15 cellular contexts compared by ENCODE assay signal in genomic region chr1:17097787-17098186, GRCh38. TPM values are rescaled to one million over a fixed set of nuclear protein-coding genes. Genes with fewer than 3 reads are reported as not detected.
DNase-seq lines count a peak whose midpoint lies in the region; ATAC-seq and TF ChIP-seq lines count a peak whose summit lies in the region.
"Had no signal": no experiment of that assay in that cellular context is flagged by ENCODE, and none has a peak within 500 bp of the region (broad histone marks: within the 10 kb centered on the region; RNA-seq: fewer than 3 reads in every experiment).

No MANE protein-coding gene starts in this region.

- no peaks in the 10 kb centered on the region for H3K36me3 Mint-ChIP-seq in nephron progenitor cell (ENCODE audit: low read depth)
- H3K36me3 Mint-ChIP-seq: activated naive CD4-positive, alpha-beta T cell treated with anti-CD3 and anti-CD28 coated beads, Interleukin-2, amount 50 U/mL, for 24 hours; mesothelial cell of epicardium had no signal

- TF ChIP-seq CTCF in NB4 (IDR thresholded peaks at IDR 0.05; ENCODE audit: low read depth, low read length) (no peak), nephron progenitor cell (IDR thresholded peaks at IDR 0.05) (no peak), tibial nerve (IDR thresholded peaks at IDR 0.05) (no peak), ovary (IDR thresholded peaks at IDR 0.05) (no peak), uterus (IDR thresholded peaks at IDR 0.05) (no peak)

- H3K27ac Mint-ChIP-seq in nephron progenitor cell, result peak overlapping the region; percentile 61
- H3K27ac Mint-ChIP-seq: activated naive CD4-positive, alpha-beta T cell treated with anti-CD3 and anti-CD28 coated beads, Interleukin-2, amount 50 U/mL, for 24 hours; activated T-cell treated with anti-CD3 and anti-CD28 coated beads, Interleukin-2, amount 50 U/mL, for 72 hours; mesothelial cell of epicardium; stimulated activated memory B cell treated with anti-CD40 and anti-IgM and Interleukin-4, amounts not matched to agents 10 μg/mL and 1 μg/mL and 100 μg/mL, for 72 hours had no signal

- WGBS in tibial nerve, 2 donors, result 12 to 40% methylated on average over 7 to 13 of the region's 14 CpGs
- WGBS in ovary, 3 donors, result 43 to 60% (median 47%) methylated on average over 12 to 14 of the region's 14 CpGs

- H3K27ac ChIP-seq in cingulate gyrus (ENCODE audit: low read depth, low read length) (peak overlapping the region; percentile 87), tibial nerve (peak overlapping the region in 3 of 4 donors; percentile 22 to 74 (median 71)), ovary (no peak overlapping the region), uterus (no peak overlapping the region)
- H3K27ac ChIP-seq: coronary artery had no signal

- H3K4me3 Mint-ChIP-seq in nephron progenitor cell, result no peak overlapping the region
- H3K4me3 Mint-ChIP-seq: activated naive CD4-positive, alpha-beta T cell treated with anti-CD3 and anti-CD28 coated beads, Interleukin-2, amount 50 U/mL, for 24 hours; activated T-cell treated with anti-CD3 and anti-CD28 coated beads, Interleukin-2, amount 50 U/mL, for 72 hours; mesothelial cell of epicardium; stimulated activated memory B cell treated with anti-CD40 and anti-IgM and Interleukin-4, amounts not matched to agents 10 μg/mL and 1 μg/mL and 100 μg/mL, for 72 hours had no signal

- peaks cover 68% of the 10 kb centered on the region for H3K4me1 Mint-ChIP-seq in nephron progenitor cell
- H3K4me1 Mint-ChIP-seq: activated naive CD4-positive, alpha-beta T cell treated with anti-CD3 and anti-CD28 coated beads, Interleukin-2, amount 50 U/mL, for 24 hours had no signal

- H3K9me3 ChIP-seq in tibial nerve (no peaks in the 10 kb centered on the region), ovary (no peaks in the 10 kb centered on the region), uterus (no peaks in the 10 kb centered on the region)
- H3K9me3 ChIP-seq: SK-N-SH had no signal

- H3K4me1 ChIP-seq in tibial nerve (peaks cover 0 to 26% (median 9%) of the 10 kb centered on the region in 4 donors), ovary (ENCODE audit: insufficient read depth) (peaks cover 2% of the 10 kb centered on the region), uterus (no peaks in the 10 kb centered on the region)

- H3K9me3 Mint-ChIP-seq in nephron progenitor cell, result peaks cover 4% of the 10 kb centered on the region
- H3K9me3 Mint-ChIP-seq: activated naive CD4-positive, alpha-beta T cell treated with anti-CD3 and anti-CD28 coated beads, Interleukin-2, amount 50 U/mL, for 24 hours; activated T-cell treated with anti-CD3 and anti-CD28 coated beads, Interleukin-2, amount 50 U/mL, for 72 hours; mesothelial cell of epicardium had no signal

- H3K4me3 ChIP-seq in NB4 (ENCODE audit: low read depth, low read length), result no peak overlapping the region
- H3K4me3 ChIP-seq in tibial nerve, result no peak overlapping the region
- no peak overlapping the region for H3K4me3 ChIP-seq in ovary
- no peak overlapping the region for H3K4me3 ChIP-seq in uterus
- H3K4me3 ChIP-seq: coronary artery had no signal

- H3K27me3 Mint-ChIP-seq in nephron progenitor cell (ENCODE audit: low read depth, poor library complexity), result peaks cover 9% of the 10 kb centered on the region
- H3K27me3 Mint-ChIP-seq: activated naive CD4-positive, alpha-beta T cell treated with anti-CD3 and anti-CD28 coated beads, Interleukin-2, amount 50 U/mL, for 24 hours had no signal

- intact Hi-C loops in ovary (cut with DNase I), result no loop called here
- intact Hi-C loops in uterus (cut with DNase I; ENCODE audit: low total_unique reads), result no loop called here

- H3K27me3 ChIP-seq in tibial nerve, result no peaks in the 10 kb centered on the region
- H3K27me3 ChIP-seq in ovary, result no peaks in the 10 kb centered on the region
- H3K27me3 ChIP-seq in uterus, result no peaks in the 10 kb centered on the region

- no peaks in the 10 kb centered on the region for H3K36me3 ChIP-seq in tibial nerve
- H3K36me3 ChIP-seq in ovary, result no peaks in the 10 kb centered on the region
- no peaks in the 10 kb centered on the region for H3K36me3 ChIP-seq in uterus

- DNase-seq in NB4 (ENCODE audit: low read depth), result peak; percentile 27
- no peak for DNase-seq in nephron progenitor cell
- DNase-seq in tibial nerve (ENCODE audit: low spot score in 2 of 2), result no peak
- DNase-seq in ovary, result no peak
- no peak for DNase-seq in DMS 273 (lab: John Stamatoyannopoulos, UW; ENCODE audit: unreplicated experiment)
- no peak for DNase-seq in uterus
- DNase-seq: activated T-cell treated with anti-CD3 and anti-CD28 coated beads, Interleukin-2, amount 50 U/mL, for 72 hours; SK-N-SH; stimulated activated CD4-positive, alpha-beta T cell treated with anti-CD3 and anti-CD28 coated beads, Interleukin-15, amount 100 ng/mL, for 24 hours had no signal

- TF ChIP-seq EP300 in tibial nerve (IDR thresholded peaks at IDR 0.05) (no peak), ovary (IDR thresholded peaks at IDR 0.05) (no peak)

- no peak for ATAC-seq in GM19467 (IDR thresholded peaks at IDR 0.05; ENCODE audit: unreplicated experiment)
- ATAC-seq: activated T-cell treated with anti-CD3 and anti-CD28 coated beads, Interleukin-2, amount 50 U/mL, for 72 hours; stimulated activated memory B cell treated with anti-CD40 and anti-IgM and Interleukin-4, amounts not matched to agents 10 μg/mL and 1 μg/mL and 100 μg/mL, for 72 hours had no signal

- TF ChIP-seq POLR2A in NB4 (IDR thresholded peaks at IDR 0.05; ENCODE audit: extremely low read depth, insufficient read length), result no peak
- no peak for TF ChIP-seq POLR2A in tibial nerve (IDR thresholded peaks at IDR 0.05)
- TF ChIP-seq POLR2A in ovary (IDR thresholded peaks at IDR 0.05), result no peak
- TF ChIP-seq POLR2A in uterus (IDR thresholded peaks at IDR 0.05), result no peak

RNA-seq across cellular contexts. Expression of gene PADI2, which starts 21.5 kb away (rescaled TPM):
- total RNA-seq in tibial nerve (10 to 100 TPM in 1 of 4 donors, 1 to 10 TPM in 3; 2.4 to 12.2 (median 6.3) TPM), ovary (1 to 10 TPM in 3 of 7 donors, under 1 TPM in 4; 0.18 to 5.2 (median 0.55) TPM), uterus (1 to 10 TPM in 1 of 4 donors, under 1 TPM in 3; 0.29 to 2.8 (median 0.67) TPM)
- 1 to 10 TPM in 1 of 2 donors, under 1 TPM in 1; 0.07 to 1.2 TPM for polyA plus RNA-seq in ovary

RNA-seq across cellular contexts. Expression of gene SDHB, which starts 44.0 kb away (rescaled TPM):
- total RNA-seq in tibial nerve (100 to 1,000 TPM in 1 of 4 donors, 10 to 100 TPM in 3; 79.6 to 130 (median 86.3) TPM), ovary (10 to 100 TPM; 51.9 to 77.7 (median 56.5) TPM), uterus (100 to 1,000 TPM in 1 of 4 donors, 10 to 100 TPM in 3; 53.0 to 152 (median 74.7) TPM)
- 100 to 1,000 TPM in 1 of 2 donors, 10 to 100 TPM in 1; 66.0 to 120 TPM for polyA plus RNA-seq in ovary

Comparison
In these comparisons a context has a peak if more than half of its experiments do, and no peak if none do; other contexts are left out.
1. H3K27ac ChIP-seq: peak in cingulate gyrus (single experiment) and tibial nerve (3 of 4); none in ovary (0 of 2) and uterus (0 of 2).